Comparison of ENCODE assay signal across 23 cellular contexts in the genomic region with DNA sequence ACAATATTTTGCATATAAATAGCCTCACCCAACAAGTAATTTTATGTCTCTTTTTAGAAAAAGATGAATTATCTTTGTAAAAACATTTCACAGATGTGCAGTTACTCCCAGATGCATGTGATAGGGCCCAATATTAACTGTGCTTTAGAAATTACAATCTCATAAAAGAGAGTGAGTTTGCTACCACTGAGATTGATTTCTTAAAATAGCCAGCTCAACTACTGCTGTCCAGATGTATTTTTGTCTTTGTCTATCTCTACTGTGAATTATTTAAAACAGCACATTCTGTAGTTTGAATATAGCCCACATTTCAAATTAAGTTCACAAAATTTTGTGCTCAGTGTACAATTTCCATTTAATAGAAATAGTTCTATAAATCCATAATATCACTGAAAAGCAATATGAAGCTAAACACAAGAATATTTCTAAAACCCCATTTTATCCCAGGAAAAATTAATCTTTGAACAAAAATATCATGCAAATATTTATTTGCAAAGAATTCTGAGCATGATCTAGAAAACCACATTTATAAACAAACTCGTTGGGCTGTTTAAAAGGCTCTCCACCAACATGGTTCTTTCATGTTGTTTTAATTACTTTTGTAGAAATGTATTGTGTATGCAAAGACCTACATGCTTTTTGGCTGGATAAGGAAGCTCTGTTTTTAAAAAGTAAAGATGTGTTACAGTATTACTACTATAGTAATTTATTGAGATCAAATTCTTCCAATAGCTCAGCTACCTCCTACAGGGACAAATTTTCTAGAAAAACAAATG.
DNase-seq lines count a peak whose midpoint lies in the region; ATAC-seq and TF ChIP-seq lines count a peak whose summit lies in the region.
"Had no signal": no experiment of that assay in that cellular context is flagged by ENCODE, and none has a peak within 500 bp of the region (broad histone marks: within the 10 kb centered on the region; RNA-seq: fewer than 3 reads in every experiment).

No MANE protein-coding gene starts in this region.

- no peaks in the 10 kb centered on the region for H3K79me2 ChIP-seq in SK-N-SH (ENCODE audit: insufficient read depth)

- peaks cover 0 to 2% of the 10 kb centered on the region in 2 experiments; a peak in 2 of 4 replicates for H3K4me1 ChIP-seq in SK-N-SH (ENCODE audit: control insufficient read depth in 1 of 2, insufficient read depth in 2 of 2, low read depth in 1 of 2, low read length in 1 of 2)
- peaks cover 11% of the 10 kb centered on the region for H3K4me1 ChIP-seq in adipocyte (ENCODE audit: control insufficient read depth, insufficient read depth, low read length)
- H3K4me1 ChIP-seq in body of pancreas = no peaks in the 10 kb centered on the region
- H3K4me1 ChIP-seq: BLaER1 treated with 17β-estradiol and CSF1 and Interleukin-3, amounts not matched to agents 10 nM and 100 nM had no signal

- no peak; a peak in 1 of 4 replicates for TF ChIP-seq EP300 in SK-N-SH (IDR thresholded peaks at IDR 0.05; ENCODE audit: borderline replicate concordance in 1 of 2, low read depth in 1 of 2, low read length in 1 of 2)

- POLR2A ChIA-PET in SK-N-SH (lab: Yijun Ruan, JAX) = no interaction called here

- peaks cover 15% of the 10 kb centered on the region for H3K9me3 Mint-ChIP-seq in mesothelial cell of epicardium
- H3K9me3 Mint-ChIP-seq: CD4-positive, alpha-beta memory T cell had no signal

- no peak for TF ChIP-seq CTCF in SK-N-SH (IDR thresholded peaks at IDR 0.05)
- TF ChIP-seq CTCF in mesothelial cell of epicardium (IDR thresholded peaks at IDR 0.05; ENCODE audit: unreplicated experiment) = no peak
- no peak for TF ChIP-seq CTCF in body of pancreas (IDR thresholded peaks at IDR 0.05)

- H3K4me3 Mint-ChIP-seq in mesothelial cell of epicardium = no peak overlapping the region
- H3K4me3 Mint-ChIP-seq: CD4-positive, alpha-beta memory T cell had no signal

- no peak for TF ChIP-seq POLR2A in body of pancreas (IDR thresholded peaks at IDR 0.05)

- no peak overlapping the region for H3K4me2 ChIP-seq in SK-N-SH
- H3K4me2 ChIP-seq: BLaER1 treated with 17β-estradiol and CSF1 and Interleukin-3, amounts not matched to agents 10 nM and 100 nM had no signal

- H3K9me3 ChIP-seq in SK-N-SH (no peaks in the 10 kb centered on the region), adipocyte (ENCODE audit: control insufficient read depth, low read length) (no peaks in the 10 kb centered on the region), body of pancreas (no peaks in the 10 kb centered on the region)
- H3K9me3 ChIP-seq: MG63 had no signal

- H3K27me3 ChIP-seq in SK-N-SH (ENCODE audit: insufficient read depth) (no peaks in the 10 kb centered on the region), adipocyte (replicated peaks; ENCODE audit: control insufficient read depth, insufficient read depth, low read length) (no peaks in the 10 kb centered on the region), body of pancreas (no peaks in the 10 kb centered on the region)
- H3K27me3 ChIP-seq: BLaER1 treated with 17β-estradiol and CSF1 and Interleukin-3, amounts not matched to agents 10 nM and 100 nM; MG63 had no signal

- WGBS in SK-N-SH (ENCODE audit: low lambda C conversion rate) = 12% methylated on average over 1 of the region's 1 CpG
- WGBS in body of pancreas, 2 donors = 15 to 35% methylated on average over 1 of the region's 1 CpG

- H3K4me3 ChIP-seq in SK-N-SH (ENCODE audit: low read depth in 2 of 2, low read length in 1 of 2) = no peak overlapping the region
- no peak overlapping the region for H3K4me3 ChIP-seq in adipocyte (ENCODE audit: low read length)
- no peak overlapping the region for H3K4me3 ChIP-seq in body of pancreas
- H3K4me3 ChIP-seq: BLaER1 treated with 17β-estradiol and CSF1 and Interleukin-3, amounts not matched to agents 10 nM and 100 nM; MG63 had no signal

- peaks cover 29% of the 10 kb centered on the region for H3K4me1 Mint-ChIP-seq in mesothelial cell of epicardium
- H3K4me1 Mint-ChIP-seq: CD4-positive, alpha-beta memory T cell had no signal

- no peak overlapping the region for H3K9ac ChIP-seq in SK-N-SH
- no peak overlapping the region for H3K9ac ChIP-seq in adipocyte (ENCODE audit: low read length)
- H3K9ac ChIP-seq: BLaER1 treated with 17β-estradiol and CSF1 and Interleukin-3, amounts not matched to agents 10 nM and 100 nM had no signal

- H3K9me2 ChIP-seq in SK-N-SH = no peaks in the 10 kb centered on the region

- ATAC-seq in SK-N-SH treated with all-trans-retinoic acid at 6 μM for 48 hours (no peak), GM18873 (IDR thresholded peaks at IDR 0.05; ENCODE audit: low FRiP score, unreplicated experiment) (no peak), body of pancreas (no peak)

- H3K27ac ChIP-seq in SK-N-SH (ENCODE audit: low read depth in 2 of 2, low read length in 1 of 2) (no peak overlapping the region), body of pancreas (no peak overlapping the region)
- H3K27ac ChIP-seq: 22Rv1; BLaER1 treated with 17β-estradiol and CSF1 and Interleukin-3, amounts not matched to agents 10 nM and 100 nM had no signal

- intact Hi-C loops in body of pancreas (cut with DNase I) = no loop called here

- no peak for TF ChIP-seq RAD21 in SK-N-SH (IDR thresholded peaks at IDR 0.05; ENCODE audit: low read length)

- peak overlapping the region; percentile 14 for H3K27ac Mint-ChIP-seq in mesothelial cell of epicardium
- H3K27ac Mint-ChIP-seq: CD4-positive, alpha-beta memory T cell had no signal

- no peak overlapping the region for H2AFZ ChIP-seq in SK-N-SH (ENCODE audit: low read depth)

- no peaks in the 10 kb centered on the region for H3K27me3 Mint-ChIP-seq in mesothelial cell of epicardium (ENCODE audit: low read depth)

- no peaks in the 10 kb centered on the region for H3F3A ChIP-seq in SK-N-SH (replicated peaks; ENCODE audit: insufficient read depth)

- no peaks in the 10 kb centered on the region for H3K36me3 Mint-ChIP-seq in mesothelial cell of epicardium
- H3K36me3 Mint-ChIP-seq: CD4-positive, alpha-beta memory T cell had no signal

- CTCF ChIA-PET in SK-N-SH (lab: Yijun Ruan, JAX) = interaction anchor here (1.0 kb wide), 1 partner anchor 12 kb away, joined by 4 read pairs; no protein-coding TSS in a partner anchor

- DNase-seq in SK-N-SH = no peak
- peak; percentile 67 for DNase-seq in adipocyte (ENCODE audit: low read depth)
- peak; percentile 77 for DNase-seq in fibroblast of gingiva (ENCODE audit: low read depth)
- DNase-seq in mesothelial cell of epicardium (ENCODE audit: low spot score in 2 of 2, unreplicated experiment in 2 of 2) = no peak
- no peak for DNase-seq in SKM-1 (lab: John Stamatoyannopoulos, UW; ENCODE audit: unreplicated experiment)
- DNase-seq in body of pancreas = no peak
- DNase-seq: CD4-positive, alpha-beta memory T cell; COR-L47; DMS53; GOT3; HCEC 1CT; KG1; MG63; NCI-H1105 treated with DMSO at 0.1 percent for 48 hours; NCI-H146; NCI-H1930; NCI-H446; NCI-H524 treated with DMSO at 0.1 percent for 48 hours; NCI-H774 had no signal

- H4K20me1 ChIP-seq in SK-N-SH (ENCODE audit: insufficient read depth) = no peaks in the 10 kb centered on the region
- H4K20me1 ChIP-seq: BLaER1 treated with 17β-estradiol and CSF1 and Interleukin-3, amounts not matched to agents 10 nM and 100 nM had no signal

- no peaks in the 10 kb centered on the region for H3K36me3 ChIP-seq in SK-N-SH (replicated peaks in 1 of 2; ENCODE audit: control insufficient read depth in 1 of 2, insufficient read depth in 2 of 2, low read length in 1 of 2)
- no peaks in the 10 kb centered on the region for H3K36me3 ChIP-seq in adipocyte (ENCODE audit: control insufficient read depth, insufficient read depth, low read length, severe bottlenecking)
- H3K36me3 ChIP-seq in body of pancreas (replicated peaks in 1 of 2; ENCODE audit: insufficient read depth in 1 of 2, low read depth in 2 of 2) = no peaks in the 10 kb centered on the region
- H3K36me3 ChIP-seq: BLaER1 treated with 17β-estradiol and CSF1 and Interleukin-3, amounts not matched to agents 10 nM and 100 nM; MG63 had no signal

TF ChIP-seq in SK-N-SH, 30 proteins besides CTCF, POLR2A, EP300 and RAD21:
- TF ChIP-seq GATA2 (CRISPR knock-in tag; IDR thresholded peaks at IDR 0.05) = 0 out of 2 replicates have a peak, but pooled peaks have one; percentile 12
- TF ChIP-seq FOSL2 (IDR thresholded peaks at IDR 0.05; ENCODE audit: borderline replicate concordance, low read depth) = no peak

TF ChIP-seq in SK-N-SH treated with all-trans-retinoic acid at 6 μM for 48 hours, 23 proteins besides CTCF, POLR2A, EP300 and RAD21:
- TF ChIP-seq ZFP3 (CRISPR knock-in tag; IDR thresholded peaks at IDR 0.05) (no peak), ZNF565 (CRISPR knock-in tag; conservative IDR thresholded peaks at IDR 0.05; ENCODE audit: low read depth) (no peak), ESRRG (CRISPR knock-in tag; IDR thresholded peaks at IDR 0.05) (no peak), TOX (CRISPR knock-in tag; IDR thresholded peaks at IDR 0.05; ENCODE audit: borderline replicate concordance) (no peak), ISL1 (CRISPR knock-in tag; IDR thresholded peaks at IDR 0.05) (no peak), GLIS3 (CRISPR knock-in tag; IDR thresholded peaks at IDR 0.05) (no peak), OSR1 (CRISPR knock-in tag; IDR thresholded peaks at IDR 0.05) (no peak), ZC3H10 (CRISPR knock-in tag; IDR thresholded peaks at IDR 0.05) (no peak), BACH2 (CRISPR knock-in tag; IDR thresholded peaks at IDR 0.05; ENCODE audit: borderline replicate concordance) (no peak), PPARA (CRISPR knock-in tag; IDR thresholded peaks at IDR 0.05; ENCODE audit: borderline replicate concordance) (no peak)
- TF ChIP-seq, protein P1, sequence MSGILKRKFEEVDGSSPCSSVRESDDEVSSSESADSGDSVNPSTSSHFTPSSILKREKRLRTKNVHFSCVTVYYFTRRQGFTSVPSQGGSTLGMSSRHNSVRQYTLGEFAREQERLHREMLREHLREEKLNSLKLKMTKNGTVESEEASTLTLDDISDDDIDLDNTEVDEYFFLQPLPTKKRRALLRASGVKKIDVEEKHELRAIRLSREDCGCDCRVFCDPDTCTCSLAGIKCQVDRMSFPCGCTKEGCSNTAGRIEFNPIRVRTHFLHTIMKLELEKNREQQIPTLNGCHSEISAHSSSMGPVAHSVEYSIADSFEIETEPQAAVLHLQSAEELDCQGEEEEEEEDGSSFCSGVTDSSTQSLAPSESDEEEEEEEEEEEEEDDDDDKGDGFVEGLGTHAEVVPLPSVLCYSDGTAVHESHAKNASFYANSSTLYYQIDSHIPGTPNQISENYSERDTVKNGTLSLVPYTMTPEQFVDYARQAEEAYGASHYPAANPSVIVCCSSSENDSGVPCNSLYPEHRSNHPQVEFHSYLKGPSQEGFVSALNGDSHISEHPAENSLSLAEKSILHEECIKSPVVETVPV (CRISPR knock-in tag; IDR thresholded peaks at IDR 0.05) = no peak

Comparison
In these comparisons a context has a peak if more than half of its experiments do, and no peak if none do; other contexts are left out.
1. DNase-seq: peak in adipocyte (single experiment) and fibroblast of gingiva (single experiment); none in SK-N-SH (single experiment), mesothelial cell of epicardium (0 of 2), SKM-1 (single experiment) and body of pancreas (0 of 4).